In the genomic region with DNA sequence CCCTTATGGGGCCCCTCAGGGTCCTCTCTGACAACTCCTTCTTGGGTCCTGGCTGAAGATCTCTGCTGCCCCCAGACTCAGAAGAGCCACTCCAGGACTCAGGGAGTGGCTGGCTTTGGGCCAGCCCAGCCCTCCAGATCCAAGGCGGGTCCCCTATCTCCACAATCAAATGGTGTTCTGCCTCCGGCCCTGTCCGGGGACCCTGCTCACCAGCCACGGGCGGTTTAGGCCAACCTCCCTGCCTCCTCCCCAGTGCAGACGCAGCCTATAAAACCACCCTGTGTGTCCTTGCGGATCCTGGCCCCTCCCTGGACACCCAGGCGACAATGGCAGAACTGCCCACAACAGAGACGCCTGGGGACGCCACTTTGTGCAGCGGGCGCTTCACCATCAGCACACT, we compare ENCODE assay signal across 21 cellular contexts. TPM values are rescaled to one million over a fixed set of nuclear protein-coding genes. Genes with fewer than 3 reads are reported as not detected.
"Had no signal": no experiment of that assay in that cellular context is flagged by ENCODE, and none has a peak within 500 bp of the region (broad histone marks: within the 10 kb centered on the region; RNA-seq: fewer than 3 reads in every experiment).

A gene with protein sequence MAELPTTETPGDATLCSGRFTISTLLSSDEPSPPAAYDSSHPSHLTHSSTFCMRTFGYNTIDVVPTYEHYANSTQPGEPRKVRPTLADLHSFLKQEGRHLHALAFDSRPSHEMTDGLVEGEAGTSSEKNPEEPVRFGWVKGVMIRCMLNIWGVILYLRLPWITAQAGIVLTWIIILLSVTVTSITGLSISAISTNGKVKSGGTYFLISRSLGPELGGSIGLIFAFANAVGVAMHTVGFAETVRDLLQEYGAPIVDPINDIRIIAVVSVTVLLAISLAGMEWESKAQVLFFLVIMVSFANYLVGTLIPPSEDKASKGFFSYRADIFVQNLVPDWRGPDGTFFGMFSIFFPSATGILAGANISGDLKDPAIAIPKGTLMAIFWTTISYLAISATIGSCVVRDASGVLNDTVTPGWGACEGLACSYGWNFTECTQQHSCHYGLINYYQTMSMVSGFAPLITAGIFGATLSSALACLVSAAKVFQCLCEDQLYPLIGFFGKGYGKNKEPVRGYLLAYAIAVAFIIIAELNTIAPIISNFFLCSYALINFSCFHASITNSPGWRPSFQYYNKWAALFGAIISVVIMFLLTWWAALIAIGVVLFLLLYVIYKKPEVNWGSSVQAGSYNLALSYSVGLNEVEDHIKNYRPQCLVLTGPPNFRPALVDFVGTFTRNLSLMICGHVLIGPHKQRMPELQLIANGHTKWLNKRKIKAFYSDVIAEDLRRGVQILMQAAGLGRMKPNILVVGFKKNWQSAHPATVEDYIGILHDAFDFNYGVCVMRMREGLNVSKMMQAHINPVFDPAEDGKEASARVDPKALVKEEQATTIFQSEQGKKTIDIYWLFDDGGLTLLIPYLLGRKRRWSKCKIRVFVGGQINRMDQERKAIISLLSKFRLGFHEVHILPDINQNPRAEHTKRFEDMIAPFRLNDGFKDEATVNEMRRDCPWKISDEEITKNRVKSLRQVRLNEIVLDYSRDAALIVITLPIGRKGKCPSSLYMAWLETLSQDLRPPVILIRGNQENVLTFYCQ (plus strand): TSS at position 298 of the 400 bp plus-strand sequence. CDS start 29 bp downstream, at position 327.

- H3K4me3 Mint-ChIP-seq: activated CD4-positive, alpha-beta memory T cell treated with anti-CD3 and anti-CD28 coated beads for 36 hours; activated naive CD8-positive, alpha-beta T cell treated with anti-CD3 and anti-CD28 coated beads for 36 hours; natural killer cell had no signal

- H3K9me3 ChIP-seq: breast epithelium, esophagus muscularis mucosa, mucosa of descending colon, tibial artery, vagina had no signal

- H3K27me3 Mint-ChIP-seq: activated CD4-positive, alpha-beta memory T cell treated with anti-CD3 and anti-CD28 coated beads for 36 hours; activated naive CD8-positive, alpha-beta T cell treated with anti-CD3 and anti-CD28 coated beads for 36 hours had no signal

- DNase-seq: activated CD4-positive, alpha-beta memory T cell treated with anti-CD3 and anti-CD28 coated beads for 36 hours; activated CD4-positive, CD25-positive, alpha-beta regulatory T cell treated with anti-CD3 and anti-CD28 coated beads, Interleukin-2, amount 50 U/mL, for 72 hours; activated gamma-delta T cell; activated naive CD8-positive, alpha-beta T cell treated with anti-CD3 and anti-CD28 coated beads for 36 hours; activated T-cell treated with anti-CD3 and anti-CD28 coated beads, Interleukin-2, amount 50 U/mL, for 48 hours; aorta; dorsolateral prefrontal cortex; immature natural killer cell; left colon; mucosa of descending colon; natural killer cell; stimulated activated CD4-positive, alpha-beta T cell treated with anti-CD3 and anti-CD28 coated beads, Interleukin-4, amount 100 ng/mL, for 24 hours; tibial artery had no signal

- H3K4me1 ChIP-seq: breast epithelium, vagina had no signal

- H3K27ac ChIP-seq: breast epithelium, dorsolateral prefrontal cortex, esophagus muscularis mucosa, tibial artery, vagina had no signal

- H3K36me3 Mint-ChIP-seq: activated CD4-positive, alpha-beta memory T cell treated with anti-CD3 and anti-CD28 coated beads for 36 hours; activated naive CD8-positive, alpha-beta T cell treated with anti-CD3 and anti-CD28 coated beads for 36 hours; immature natural killer cell; natural killer cell had no signal

- H3K27ac Mint-ChIP-seq: activated CD4-positive, alpha-beta memory T cell treated with anti-CD3 and anti-CD28 coated beads for 36 hours; activated naive CD8-positive, alpha-beta T cell treated with anti-CD3 and anti-CD28 coated beads for 36 hours; natural killer cell had no signal

- H3K9me3 Mint-ChIP-seq: activated CD4-positive, alpha-beta memory T cell treated with anti-CD3 and anti-CD28 coated beads for 36 hours; activated naive CD8-positive, alpha-beta T cell treated with anti-CD3 and anti-CD28 coated beads for 36 hours; immature natural killer cell; natural killer cell had no signal

- H3K4me3 ChIP-seq: breast epithelium, dorsolateral prefrontal cortex, esophagus muscularis mucosa, mucosa of descending colon, tibial artery, vagina had no signal

- ATAC-seq: left colon, mucosa of descending colon, natural killer cell had no signal

- H3K36me3 ChIP-seq: breast epithelium, esophagus muscularis mucosa, tibial artery, vagina had no signal

- H3K27me3 ChIP-seq: breast epithelium, dorsolateral prefrontal cortex, esophagus muscularis mucosa, tibial artery, vagina had no signal

RNA-seq across cellular contexts. Expression of the gene that starts here (rescaled TPM):
- total RNA-seq: activated CD4-positive, alpha-beta memory T cell treated with anti-CD3 and anti-CD28 coated beads for 36 hours; aorta; breast epithelium; chondrocyte; esophagus muscularis mucosa; fibroblast of villous mesenchyme; lung microvascular endothelial cell; mucosa of descending colon; natural killer cell; osteoblast; T-helper 2 cell treated with Interferon-gamma antibody and Interleukin-4, amounts not matched to agents 100 ng/mL and 5 ng/mL, for 36 hours; vagina had no signal
